12 cellular contexts compared by ENCODE assay signal in the genomic region with DNA sequence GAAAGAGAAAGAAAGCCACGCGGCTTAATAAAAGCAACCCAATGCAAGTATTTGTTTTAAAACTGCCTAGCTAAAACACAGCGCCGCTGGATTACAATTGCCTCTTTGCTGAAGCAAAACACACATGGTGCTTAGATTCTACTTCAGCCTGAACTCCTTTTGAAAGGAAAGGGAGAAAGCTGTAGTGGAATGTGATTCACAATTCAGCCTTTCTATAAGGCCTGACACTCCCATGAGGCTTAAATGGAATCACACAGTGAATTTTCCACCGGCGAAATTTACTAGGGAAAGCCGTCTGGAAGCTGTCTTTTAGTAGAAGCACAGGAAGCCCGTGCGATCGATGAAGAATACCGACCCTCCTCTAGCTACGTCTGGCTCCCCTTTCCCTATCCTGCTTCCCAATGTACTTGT.
A peak's percentile ranks its signal among the peaks of the same experiment; 100 is the strongest.
DNase-seq lines count a peak whose midpoint lies in the region; ATAC-seq and TF ChIP-seq lines count a peak whose summit lies in the region.
"Had no signal": no experiment of that assay in that cellular context is flagged by ENCODE, and none has a peak within 500 bp of the region (broad histone marks: within the 10 kb centered on the region; RNA-seq: fewer than 3 reads in every experiment).

No MANE protein-coding gene starts in this region.

- in situ Hi-C loops in HAP-1 (cut with MboI; ENCODE audit: low sequenced_read_pairs): no loop called here

- 40% methylated on average over 12 of the region's 12 CpGs for WGBS in smooth muscle cell (ENCODE audit: low lambda C conversion rate)
- WGBS in upper lobe of left lung, 2 donors: 71 to 72% methylated on average over 12 of the region's 12 CpGs

- H4K20me1 ChIP-seq in smooth muscle cell (ENCODE audit: low read depth): no peaks in the 10 kb centered on the region

- H2AFZ ChIP-seq in smooth muscle cell (ENCODE audit: low read depth): peak overlapping the region; percentile 29

- H3K27me3 ChIP-seq in HAP-1 (ENCODE audit: low read depth): no peaks in the 10 kb centered on the region
- H3K27me3 ChIP-seq in iPS-20b (ENCODE audit: insufficient read depth, low read length): no peaks in the 10 kb centered on the region
- no peaks in the 10 kb centered on the region for H3K27me3 ChIP-seq in smooth muscle cell (ENCODE audit: low read depth)
- no peaks in the 10 kb centered on the region for H3K27me3 ChIP-seq in upper lobe of left lung

- TF ChIP-seq CTCF in smooth muscle cell (IDR thresholded peaks at IDR 0.05; ENCODE audit: borderline replicate concordance, insufficient read depth, poor library complexity, severe bottlenecking) (no peak), upper lobe of left lung (IDR thresholded peaks at IDR 0.05) (no peak)

- no peaks in the 10 kb centered on the region for H3K9me3 ChIP-seq in HAP-1
- no peaks in the 10 kb centered on the region for H3K9me3 ChIP-seq in iPS-20b (ENCODE audit: insufficient read depth, low read depth, low read length)
- H3K9me3 ChIP-seq in smooth muscle cell (replicated peaks; ENCODE audit: low read depth): no peaks in the 10 kb centered on the region
- no peaks in the 10 kb centered on the region for H3K9me3 ChIP-seq in upper lobe of left lung

- peak overlapping the region; percentile 2 for H3K4me3 ChIP-seq in HAP-1
- H3K4me3 ChIP-seq in iPS-20b (ENCODE audit: low read length): peak overlapping the region; percentile 30; the same call in 1 of the 2 replicates
- H3K4me3 ChIP-seq in smooth muscle cell: no peak overlapping the region
- H3K4me3 ChIP-seq in upper lobe of left lung: no peak overlapping the region
- H3K4me3 ChIP-seq: coronary artery had no signal

- DNase-seq in HAP-1 (ENCODE audit: low spot score in 2 of 2) (peak; percentile 60 to 76), astrocyte of the hippocampus (ENCODE audit: low read depth, low spot score) (peak; percentile 51), smooth muscle cell (lab: John Stamatoyannopoulos, UW; ENCODE audit: unreplicated experiment) (no peak), C1 segment of cervical spinal cord (lab: John Stamatoyannopoulos, UW) (no peak), upper lobe of left lung (no peak)
- DNase-seq: DMS153, T1000 had no signal

- no peak for TF ChIP-seq POLR2A in upper lobe of left lung (IDR thresholded peaks at IDR 0.05)

- no peak for TF ChIP-seq EP300 in upper lobe of left lung (IDR thresholded peaks at IDR 0.05)

- no peaks in the 10 kb centered on the region for H3K79me2 ChIP-seq in smooth muscle cell (ENCODE audit: low read depth)

- peak overlapping the region; percentile 24 for H3K4me2 ChIP-seq in smooth muscle cell

- H3K9ac ChIP-seq in iPS-20b (ENCODE audit: low read depth, low read length) (peak overlapping the region; percentile 65), smooth muscle cell (ENCODE audit: low read depth) (no peak overlapping the region)

- H3K4me1 ChIP-seq in HAP-1 (peaks cover 11% of the 10 kb centered on the region), iPS-20b (ENCODE audit: insufficient read depth, low read length) (peaks cover 16% of the 10 kb centered on the region; the same call in 1 of the 2 replicates), smooth muscle cell (ENCODE audit: low read depth) (peaks cover 15% of the 10 kb centered on the region), upper lobe of left lung (no peaks in the 10 kb centered on the region)

- H3K27ac ChIP-seq in iPS-20b (ENCODE audit: low read length) (peak overlapping the region; percentile 86), smooth muscle cell (ENCODE audit: low read depth) (no peak overlapping the region), upper lobe of left lung (no peak overlapping the region)
- H3K27ac ChIP-seq: coronary artery had no signal

- H3F3A ChIP-seq in smooth muscle cell (ENCODE audit: low read depth): no peaks in the 10 kb centered on the region

- H3K36me3 ChIP-seq in HAP-1 (replicated peaks) (no peaks in the 10 kb centered on the region), iPS-20b (ENCODE audit: insufficient read depth, low read depth, low read length) (no peaks in the 10 kb centered on the region), smooth muscle cell (ENCODE audit: low read depth) (no peaks in the 10 kb centered on the region), upper lobe of left lung (no peaks in the 10 kb centered on the region)

- no peak for ATAC-seq in GM21526 (IDR thresholded peaks at IDR 0.05; ENCODE audit: low FRiP score, unreplicated experiment)
- no peak for ATAC-seq in upper lobe of left lung (ENCODE audit: low FRiP score in 2 of 2)
- ATAC-seq in HG02970 (IDR thresholded peaks at IDR 0.05; ENCODE audit: low FRiP score, unreplicated experiment): no peak
- ATAC-seq: stimulated activated naive CD8-positive, alpha-beta T cell treated with anti-CD3 and anti-CD28 coated beads, Interleukin-15, amount 100 ng/mL, for 72 hours had no signal

Comparison
In these comparisons a context has a peak if more than half of its experiments do, and no peak if none do; other contexts are left out.
1. DNase-seq: peak in HAP-1 (2 of 2) and astrocyte of the hippocampus (single experiment); none in smooth muscle cell (single experiment), C1 segment of cervical spinal cord (0 of 14) and upper lobe of left lung (0 of 2).
2. H3K4me3 ChIP-seq: peak in HAP-1 (single experiment) and iPS-20b (single experiment); none in smooth muscle cell (single experiment) and upper lobe of left lung (0 of 4).